Comparison of ENCODE assay signal across 25 cellular contexts in genomic region chr1:29538586-29538985, GRCh38.
"Had no signal": no experiment of that assay in that cellular context is flagged by ENCODE, and none has a peak within 500 bp of the region (broad histone marks: within the 10 kb centered on the region; RNA-seq: fewer than 3 reads in every experiment).

No MANE protein-coding gene starts in this region.

- H3K36me3 ChIP-seq: cardiac muscle cell, colonic mucosa, esophagus muscularis mucosa, gastrocnemius medialis, heart left ventricle had no signal

- H3K27me3 ChIP-seq: body of pancreas, cardiac muscle cell, colonic mucosa had no signal

- DNase-seq: activated CD4-positive, alpha-beta memory T cell treated with anti-CD3 and anti-CD28 coated beads for 36 hours; activated CD4-positive, alpha-beta T cell treated with anti-CD3 and anti-CD28 coated beads for 36 hours; activated CD4-positive, alpha-beta T cell treated with anti-CD3 and anti-CD28 coated beads, Interleukin-2, amount 10 ng/mL, durations not matched to agents 24 days and 14 days; activated CD4-positive, CD25-positive, alpha-beta regulatory T cell; activated CD4-positive, CD25-positive, alpha-beta regulatory T cell treated with anti-CD3 and anti-CD28 coated beads, Interleukin-2, amount 50 U/mL, for 72 hours; activated CD8-positive, alpha-beta memory T cell treated with anti-CD3 and anti-CD28 coated beads, Interleukin-2, amount 10 ng/mL, durations not matched to agents 7 days and 5 days; activated CD8-positive, alpha-beta memory T cell treated with anti-CD3 and anti-CD28 coated beads, Interleukin-2, amount 50 U/mL, for 4 hours; activated CD8-positive, alpha-beta T cell treated with anti-CD3 and anti-CD28 coated beads, Interleukin-2, amount 10 ng/mL, durations not matched to agents 7 days and 5 days; activated naive CD4-positive, alpha-beta T cell treated with anti-CD3 and anti-CD28 coated beads, Interleukin-2, amount 50 U/mL, for 16 hours; activated T-cell treated with anti-CD3 and anti-CD28 coated beads, Interleukin-2, amount 50 U/mL, for 1 hour; activated T-cell treated with anti-CD3 and anti-CD28 coated beads, Interleukin-2, amount 50 U/mL, for 48 hours; amniotic stem cell; body of pancreas; central memory CD4-positive, alpha-beta T cell; cerebellar nuclear complex; colonic mucosa; effector memory CD4-positive, alpha-beta T cell; erythroblast; foreskin keratinocyte; gastrocnemius medialis; glutamatergic neuron; T-helper 2 cell had no signal

- H3K4me1 ChIP-seq: body of pancreas, colonic mucosa, esophagus muscularis mucosa, foreskin keratinocyte, gastrocnemius medialis, heart left ventricle had no signal

- H3K27ac ChIP-seq: body of pancreas, cardiac muscle cell, colonic mucosa, esophagus muscularis mucosa, foreskin keratinocyte, gastrocnemius medialis, heart left ventricle had no signal

- ATAC-seq: activated CD4-positive, alpha-beta T cell treated with anti-CD3 and anti-CD28 coated beads for 36 hours; activated CD8-positive, alpha-beta memory T cell treated with anti-CD3 and anti-CD28 coated beads, Interleukin-2, amount 10 ng/mL, durations not matched to agents 7 days and 5 days; activated CD8-positive, alpha-beta T cell treated with anti-CD3 and anti-CD28 coated beads, Interleukin-2, amount 10 ng/mL, durations not matched to agents 7 days and 5 days; body of pancreas; foreskin keratinocyte; gastrocnemius medialis; heart left ventricle had no signal

- H3K9me3 ChIP-seq: body of pancreas, colonic mucosa, esophagus muscularis mucosa, gastrocnemius medialis had no signal

- H3K4me3 ChIP-seq: body of pancreas, cardiac muscle cell, colonic mucosa, esophagus muscularis mucosa, gastrocnemius medialis, heart left ventricle had no signal
